Comparison of ENCODE assay signal across 8 cellular contexts in genomic region chr1:12617901-12618660, GRCh38. TPM values are rescaled to one million over a fixed set of nuclear protein-coding genes. Genes with fewer than 3 reads are reported as not detected.
DNase-seq lines count a peak whose midpoint lies in the region; ATAC-seq and TF ChIP-seq lines count a peak whose summit lies in the region.

A gene with protein sequence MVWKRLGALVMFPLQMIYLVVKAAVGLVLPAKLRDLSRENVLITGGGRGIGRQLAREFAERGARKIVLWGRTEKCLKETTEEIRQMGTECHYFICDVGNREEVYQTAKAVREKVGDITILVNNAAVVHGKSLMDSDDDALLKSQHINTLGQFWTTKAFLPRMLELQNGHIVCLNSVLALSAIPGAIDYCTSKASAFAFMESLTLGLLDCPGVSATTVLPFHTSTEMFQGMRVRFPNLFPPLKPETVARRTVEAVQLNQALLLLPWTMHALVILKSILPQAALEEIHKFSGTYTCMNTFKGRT (minus strand): TSS chr1:12618210. CDS start chr1:12617348, 862 bp downstream.

- DNase-seq in DMS153 (lab: John Stamatoyannopoulos, UW) (peak; percentile 52), HS-27A (ENCODE audit: low read depth) (peak; percentile 27), RPMI8226 (peak; percentile 87), foreskin fibroblast (peak; percentile 44 to 85), nephron progenitor cell (peak; percentile 77), suprapubic skin (ENCODE audit: low spot score in 2 of 2) (peak in 1 of 2 donors; percentile 87)
- DNase-seq in activated naive CD4-positive, alpha-beta T cell (lab: John Stamatoyannopoulos, UW), result peak in 3 of 4 experiments; percentile 40 to 59 (median 51)

- peaks cover 4% of the 10 kb centered on the region for H3K36me3 Mint-ChIP-seq in nephron progenitor cell (ENCODE audit: low read depth)

- H3K4me3 ChIP-seq in foreskin fibroblast (ENCODE audit: low read depth in 1 of 2, low read length in 2 of 2), result peak within 1 kb of the TSS; percentile 84 to 90
- H3K4me3 ChIP-seq in suprapubic skin, result peak within 1 kb of the TSS; percentile 87

- H3K27ac ChIP-seq in suprapubic skin, result peak within 1 kb of the TSS; percentile 94

- peak in 1 of 2 donors; percentile 21 for TF ChIP-seq POLR2A in suprapubic skin (IDR thresholded peaks at IDR 0.05)

- H3K27me3 ChIP-seq in suprapubic skin, result no peaks in the 10 kb centered on the region

- H3K9me3 ChIP-seq in suprapubic skin, result no peaks in the 10 kb centered on the region

- peaks cover under 1% of the 10 kb centered on the region for H3K36me3 ChIP-seq in suprapubic skin

- TF ChIP-seq CTCF in foreskin fibroblast (IDR thresholded peaks at IDR 0.05; ENCODE audit: low read depth, low read length) (no peak), nephron progenitor cell (IDR thresholded peaks at IDR 0.05) (no peak), suprapubic skin (IDR thresholded peaks at IDR 0.05) (no peak)

- H3K4me1 ChIP-seq in suprapubic skin, result peaks cover 77% of the 10 kb centered on the region

- H3K27ac Mint-ChIP-seq in nephron progenitor cell, result peak within 1 kb of the TSS; percentile 94

- H3K27me3 Mint-ChIP-seq in nephron progenitor cell (ENCODE audit: low read depth, poor library complexity), result peaks cover 11% of the 10 kb centered on the region

- no peaks in the 10 kb centered on the region for H3K9me3 Mint-ChIP-seq in nephron progenitor cell

- TF ChIP-seq EP300 in suprapubic skin (IDR thresholded peaks at IDR 0.05), result no peak

- H3K4me1 Mint-ChIP-seq in nephron progenitor cell, result peaks cover 83% of the 10 kb centered on the region

- no peak for ATAC-seq in HG02623 (IDR thresholded peaks at IDR 0.05; ENCODE audit: unreplicated experiment)

- peak within 1 kb of the TSS; percentile 96 for H3K4me3 Mint-ChIP-seq in nephron progenitor cell

- 2% methylated on average over 56 of the region's 69 CpGs for WGBS in suprapubic skin

RNA-seq across cellular contexts. Expression of the gene that starts here (rescaled TPM):
- 10 to 100 TPM; 73.3 to 86.9 (median 80.2) TPM for total RNA-seq in suprapubic skin
